In the genomic region with DNA sequence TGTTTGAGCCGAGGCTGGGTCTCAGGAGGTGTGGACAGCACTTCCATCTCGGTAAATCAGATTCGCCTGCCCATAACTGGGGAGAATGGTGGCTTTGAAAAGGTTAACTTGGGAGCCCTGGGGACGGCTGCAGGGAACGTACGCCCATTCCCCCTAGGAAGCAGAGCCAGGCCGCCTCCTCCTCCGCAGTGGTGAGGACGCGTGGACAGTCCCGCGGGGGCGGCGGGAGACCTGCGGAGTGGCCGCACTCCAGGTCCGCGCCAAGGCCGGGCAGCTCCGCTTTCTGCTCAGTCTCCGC, we compare ENCODE assay signal across 8 cellular contexts. TPM values are rescaled to one million over a fixed set of nuclear protein-coding genes. Genes with fewer than 3 reads are reported as not detected.
A peak's percentile ranks its signal among the peaks of the same experiment; 100 is the strongest.
DNase-seq lines count a peak whose midpoint lies in the region; ATAC-seq and TF ChIP-seq lines count a peak whose summit lies in the region.

No MANE protein-coding gene starts in this region.

- H4K20me1 ChIP-seq in neural cell (ENCODE audit: insufficient read depth) = no peaks in the 10 kb centered on the region

- H3K9me2 ChIP-seq in neural cell (ENCODE audit: insufficient read depth, low read length) = no peaks in the 10 kb centered on the region

- ATAC-seq in effector memory CD8-positive, alpha-beta T cell (replicated peaks) = no peak

- no peaks in the 10 kb centered on the region for H3K9me3 Mint-ChIP-seq in effector memory CD8-positive, alpha-beta T cell
- H3K9me3 Mint-ChIP-seq in activated CD4-positive, alpha-beta memory T cell treated with anti-CD3 and anti-CD28 coated beads for 36 hours = no peaks in the 10 kb centered on the region

- H3K79me2 ChIP-seq in neural cell (replicated peaks; ENCODE audit: insufficient read depth, low read length) = peaks cover 39% of the 10 kb centered on the region

- H3K27ac ChIP-seq in HUES6 (ENCODE audit: low read depth, low read length) (peak overlapping the region; percentile 92; the same call in 1 of the 2 replicates), neural cell (ENCODE audit: low read length) (peak overlapping the region; percentile 82)

- H3K4me2 ChIP-seq in neural cell (ENCODE audit: low read length) = peak overlapping the region; percentile 93

- H3K27me3 Mint-ChIP-seq in effector memory CD8-positive, alpha-beta T cell = peaks cover 45 to 67% of the 10 kb centered on the region in 2 donors
- H3K27me3 Mint-ChIP-seq in activated CD4-positive, alpha-beta memory T cell treated with anti-CD3 and anti-CD28 coated beads for 36 hours = peaks cover 41% of the 10 kb centered on the region

- H3K36me3 Mint-ChIP-seq in effector memory CD8-positive, alpha-beta T cell (ENCODE audit: insufficient read depth) = no peaks in the 10 kb centered on the region
- H3K36me3 Mint-ChIP-seq in activated CD4-positive, alpha-beta memory T cell treated with anti-CD3 and anti-CD28 coated beads for 36 hours = no peaks in the 10 kb centered on the region

- POLR2A ChIA-PET in activated CD4-positive, alpha-beta memory T cell treated with anti-CD3 and anti-CD28 coated beads for 36 hours (lab: Charles Lee) = no interaction called here

- no peak for TF ChIP-seq CTCF in neural cell (IDR thresholded peaks at IDR 0.05; ENCODE audit: poor library complexity, severe bottlenecking)

- H3K4me3 ChIP-seq in HUES6 (ENCODE audit: low read depth, low read length) (peak overlapping the region; percentile 93), neural cell (ENCODE audit: low read length) (peak overlapping the region; percentile 98)

- intact Hi-C loops in activated CD4-positive, alpha-beta memory T cell treated with anti-CD3 and anti-CD28 coated beads for 36 hours (cut with micrococcal nuclease) = loop anchor here (5.0 to 10.0 kb wide), 2 partner anchors 305 to 343 kb away; no protein-coding TSS in a partner anchor

- DNase-seq in stimulated activated CD8-positive, alpha-beta memory T cell treated with anti-CD3 and anti-CD28 coated beads, Interleukin-15, amount 100 ng/mL, for 48 hours (ENCODE audit: low read depth in 2 of 2) = peak; percentile 21 to 28
- no peak for DNase-seq in stimulated activated CD8-positive, alpha-beta memory T cell treated with anti-CD3 and anti-CD28 coated beads, Interleukin-4, amount 100 ng/mL, for 48 hours
- peak; percentile 15 for DNase-seq in effector CD4-positive, alpha-beta T cell
- no peak for DNase-seq in effector memory CD8-positive, alpha-beta T cell
- DNase-seq in activated CD4-positive, alpha-beta memory T cell treated with anti-CD3 and anti-CD28 coated beads for 36 hours = no peak
- DNase-seq in NK-92 treated with Interleukin-12 subunit alpha and Interleukin-12 subunit beta, amount 100 ng/mL, for 24 hours (lab: John Stamatoyannopoulos, UW) = no peak

- H3K9ac ChIP-seq in HUES6 (ENCODE audit: low read length) (peak overlapping the region; percentile 88), neural cell (ENCODE audit: low read length) (peak overlapping the region; percentile 92)

- peaks cover 3% of the 10 kb centered on the region for H3F3A ChIP-seq in neural cell (ENCODE audit: insufficient read depth, low read length, poor library complexity, severe bottlenecking)

- H3K27ac Mint-ChIP-seq in effector memory CD8-positive, alpha-beta T cell = no peak overlapping the region
- no peak overlapping the region for H3K27ac Mint-ChIP-seq in activated CD4-positive, alpha-beta memory T cell treated with anti-CD3 and anti-CD28 coated beads for 36 hours

- TF ChIP-seq EP300 in neural cell (conservative IDR thresholded peaks at IDR 0.05; ENCODE audit: poor library complexity, severe bottlenecking) = no peak

- peaks cover 33% of the 10 kb centered on the region for H3K4me1 ChIP-seq in HUES6 (ENCODE audit: control insufficient read depth, insufficient read depth, low read length)

- H3K36me3 ChIP-seq in HUES6 (ENCODE audit: control insufficient read depth, insufficient read depth, low read length) (peaks cover 25% of the 10 kb centered on the region), neural cell (ENCODE audit: insufficient read depth, low read length) (no peaks in the 10 kb centered on the region)

- H2AFZ ChIP-seq in neural cell (ENCODE audit: low read depth, low read length) = peak overlapping the region; percentile 41

- no peaks in the 10 kb centered on the region for H3K9me3 ChIP-seq in HUES6 (ENCODE audit: control insufficient read depth, insufficient read depth, low read depth, low read length)
- H3K9me3 ChIP-seq in neural cell (ENCODE audit: low read length) = no peaks in the 10 kb centered on the region

- no peak overlapping the region for H3K4me3 Mint-ChIP-seq in effector memory CD8-positive, alpha-beta T cell
- no peak overlapping the region for H3K4me3 Mint-ChIP-seq in activated CD4-positive, alpha-beta memory T cell treated with anti-CD3 and anti-CD28 coated beads for 36 hours

- TF ChIP-seq RAD21 in neural cell (conservative IDR thresholded peaks at IDR 0.05) = no peak

- H3K27me3 ChIP-seq in HUES6 (ENCODE audit: control insufficient read depth, insufficient read depth, low read length) (no peaks in the 10 kb centered on the region), neural cell (ENCODE audit: insufficient read depth, low read depth, low read length) (no peaks in the 10 kb centered on the region)

- peaks cover 0 to 7% of the 10 kb centered on the region in 2 donors for H3K4me1 Mint-ChIP-seq in effector memory CD8-positive, alpha-beta T cell (ENCODE audit: low read depth in 2 of 2)
- peaks cover 20% of the 10 kb centered on the region for H3K4me1 Mint-ChIP-seq in activated CD4-positive, alpha-beta memory T cell treated with anti-CD3 and anti-CD28 coated beads for 36 hours (ENCODE audit: low read depth)

- CTCF ChIA-PET in activated CD4-positive, alpha-beta memory T cell treated with anti-CD3 and anti-CD28 coated beads for 36 hours (lab: Charles Lee) = interaction anchor here (0.7 to 3.7 kb wide), 22 partner anchors 9 to 683 kb away, joined by 3 to 39 read pairs (median 4); no protein-coding TSS in a partner anchor

TF ChIP-seq in neural cell, 6 proteins besides CTCF, POLR2A, EP300 and RAD21:
- TF ChIP-seq, protein P1, sequence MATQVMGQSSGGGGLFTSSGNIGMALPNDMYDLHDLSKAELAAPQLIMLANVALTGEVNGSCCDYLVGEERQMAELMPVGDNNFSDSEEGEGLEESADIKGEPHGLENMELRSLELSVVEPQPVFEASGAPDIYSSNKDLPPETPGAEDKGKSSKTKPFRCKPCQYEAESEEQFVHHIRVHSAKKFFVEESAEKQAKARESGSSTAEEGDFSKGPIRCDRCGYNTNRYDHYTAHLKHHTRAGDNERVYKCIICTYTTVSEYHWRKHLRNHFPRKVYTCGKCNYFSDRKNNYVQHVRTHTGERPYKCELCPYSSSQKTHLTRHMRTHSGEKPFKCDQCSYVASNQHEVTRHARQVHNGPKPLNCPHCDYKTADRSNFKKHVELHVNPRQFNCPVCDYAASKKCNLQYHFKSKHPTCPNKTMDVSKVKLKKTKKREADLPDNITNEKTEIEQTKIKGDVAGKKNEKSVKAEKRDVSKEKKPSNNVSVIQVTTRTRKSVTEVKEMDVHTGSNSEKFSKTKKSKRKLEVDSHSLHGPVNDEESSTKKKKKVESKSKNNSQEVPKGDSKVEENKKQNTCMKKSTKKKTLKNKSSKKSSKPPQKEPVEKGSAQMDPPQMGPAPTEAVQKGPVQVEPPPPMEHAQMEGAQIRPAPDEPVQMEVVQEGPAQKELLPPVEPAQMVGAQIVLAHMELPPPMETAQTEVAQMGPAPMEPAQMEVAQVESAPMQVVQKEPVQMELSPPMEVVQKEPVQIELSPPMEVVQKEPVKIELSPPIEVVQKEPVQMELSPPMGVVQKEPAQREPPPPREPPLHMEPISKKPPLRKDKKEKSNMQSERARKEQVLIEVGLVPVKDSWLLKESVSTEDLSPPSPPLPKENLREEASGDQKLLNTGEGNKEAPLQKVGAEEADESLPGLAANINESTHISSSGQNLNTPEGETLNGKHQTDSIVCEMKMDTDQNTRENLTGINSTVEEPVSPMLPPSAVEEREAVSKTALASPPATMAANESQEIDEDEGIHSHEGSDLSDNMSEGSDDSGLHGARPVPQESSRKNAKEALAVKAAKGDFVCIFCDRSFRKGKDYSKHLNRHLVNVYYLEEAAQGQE (IDR thresholded peaks at IDR 0.05; ENCODE audit: borderline replicate concordance) = no peak
- TF ChIP-seq SMC3 (conservative IDR thresholded peaks at IDR 0.05; ENCODE audit: poor library complexity) (no peak), MXI1 (conservative IDR thresholded peaks at IDR 0.05; ENCODE audit: poor library complexity, severe bottlenecking) (no peak), EZH2 (IDR thresholded peaks at IDR 0.05; ENCODE audit: borderline replicate concordance, insufficient read depth, low read length, poor library complexity, severe bottlenecking) (no peak)

RNA-seq across cellular contexts. Expression of gene MYCN, which starts 0.8 kb away (rescaled TPM):
- polyA plus RNA-seq in neural cell = 25.1 and 27.2 TPM in 2 replicates
- 37.5 and 39.7 TPM in 2 replicates for polyA minus RNA-seq in neural cell
- total RNA-seq in activated CD4-positive, alpha-beta memory T cell treated with anti-CD3 and anti-CD28 coated beads for 36 hours = under 1 TPM; 0.17 to 0.38 TPM

Comparison
In these comparisons a context has a peak if more than half of its experiments do, and no peak if none do; other contexts are left out.
1. DNase-seq: peak in stimulated activated CD8-positive, alpha-beta memory T cell treated with anti-CD3 and anti-CD28 coated beads, Interleukin-15, amount 100 ng/mL, for 48 hours (2 of 2) and effector CD4-positive, alpha-beta T cell (single experiment); none in stimulated activated CD8-positive, alpha-beta memory T cell treated with anti-CD3 and anti-CD28 coated beads, Interleukin-4, amount 100 ng/mL, for 48 hours (single experiment), effector memory CD8-positive, alpha-beta T cell (0 of 3), activated CD4-positive, alpha-beta memory T cell treated with anti-CD3 and anti-CD28 coated beads for 36 hours (single experiment) and NK-92 treated with Interleukin-12 subunit alpha and Interleukin-12 subunit beta, amount 100 ng/mL, for 24 hours (single experiment).